In the genomic region with DNA sequence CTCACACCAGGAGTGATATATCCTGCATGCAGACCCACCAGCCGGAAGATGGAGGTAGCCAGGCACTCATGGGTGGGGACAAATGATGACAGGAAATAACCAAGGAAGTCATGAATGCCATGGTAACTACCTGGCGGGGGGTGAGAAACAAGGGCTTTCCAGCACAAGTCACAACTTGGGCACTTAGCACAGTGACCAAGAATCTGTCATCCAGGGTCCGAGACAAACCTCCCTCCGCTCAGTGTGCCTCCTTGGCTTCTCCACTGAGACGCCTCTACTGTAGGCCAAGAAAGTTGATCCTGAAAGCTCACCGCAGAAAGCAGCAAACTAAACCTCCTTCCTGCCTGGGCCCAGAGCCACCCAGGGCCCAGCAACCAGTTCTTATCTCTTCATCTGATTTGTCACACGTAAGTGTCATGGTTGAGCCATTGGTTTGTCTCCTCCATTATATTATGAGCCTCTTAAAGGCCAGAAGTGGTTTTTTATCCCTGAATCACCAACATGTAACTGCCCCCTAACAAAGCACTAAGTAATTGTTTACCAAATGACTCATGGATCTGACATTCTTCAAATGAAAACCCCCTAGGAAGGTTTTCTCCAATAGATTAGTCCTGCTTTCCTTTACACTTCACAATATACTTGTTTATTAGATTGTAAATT, we compare ENCODE assay signal across 8 cellular contexts.
DNase-seq lines count a peak whose midpoint lies in the region; ATAC-seq and TF ChIP-seq lines count a peak whose summit lies in the region.

No MANE protein-coding gene starts in this region.

- H3K4me1 ChIP-seq in adipocyte (ENCODE audit: control insufficient read depth, insufficient read depth, low read length) (peaks cover 15% of the 10 kb centered on the region), mucosa of descending colon (ENCODE audit: low read depth) (no peaks in the 10 kb centered on the region)

- TF ChIP-seq POLR2A in lower leg skin (IDR thresholded peaks at IDR 0.05): no peak

- peak; percentile 65 for DNase-seq in GM04503 (ENCODE audit: low read depth)
- DNase-seq in SHP77 treated with DMSO at 0.1 percent for 48 hours (lab: John Stamatoyannopoulos, UW): peak; percentile 62
- DNase-seq in adipocyte (ENCODE audit: low read depth): peak; percentile 72
- no peak for DNase-seq in mucosa of descending colon
- DNase-seq in left ventricle myocardium superior: no peak
- no peak for DNase-seq in lower leg skin (ENCODE audit: low spot score in 2 of 2)

- H3K4me3 ChIP-seq in adipocyte (ENCODE audit: low read length) (no peak overlapping the region), mucosa of descending colon (no peak overlapping the region), lower leg skin (ENCODE audit: low read depth, poor library complexity, severe bottlenecking) (no peak overlapping the region)

- H3K9me3 ChIP-seq in adipocyte (ENCODE audit: control insufficient read depth, low read length): peaks cover 2% of the 10 kb centered on the region
- H3K9me3 ChIP-seq in mucosa of descending colon: no peaks in the 10 kb centered on the region

- intact Hi-C loops in mucosa of descending colon (cut with DNase I, micrococcal nuclease): no loop called here
- intact Hi-C loops in left ventricle myocardium superior (cut with micrococcal nuclease): no loop called here
- intact Hi-C loops in lower leg skin (cut with DNase I; ENCODE audit: low total_unique reads): no loop called here

- WGBS in lower leg skin, 2 donors: 86% methylated on average over 7 of the region's 7 CpGs

- no peaks in the 10 kb centered on the region for H3K27me3 ChIP-seq in adipocyte (replicated peaks; ENCODE audit: control insufficient read depth, insufficient read depth, low read length)

- TF ChIP-seq CTCF in mucosa of descending colon (IDR thresholded peaks at IDR 0.05) (no peak), lower leg skin (IDR thresholded peaks at IDR 0.05) (no peak)

- no peaks in the 10 kb centered on the region for H3K36me3 ChIP-seq in adipocyte (ENCODE audit: control insufficient read depth, insufficient read depth, low read length, severe bottlenecking)
- no peaks in the 10 kb centered on the region for H3K36me3 ChIP-seq in mucosa of descending colon (ENCODE audit: low read depth)

- no peak overlapping the region for H3K9ac ChIP-seq in adipocyte (ENCODE audit: low read length)

- ATAC-seq in mucosa of descending colon (peak; percentile 44), HG03565 (IDR thresholded peaks at IDR 0.05; ENCODE audit: unreplicated experiment) (no peak), HG03571 (IDR thresholded peaks at IDR 0.05; ENCODE audit: unreplicated experiment) (no peak), left ventricle myocardium superior (no peak)

Comparison
In these comparisons a context has a peak if more than half of its experiments do, and no peak if none do; other contexts are left out.
1. DNase-seq: peak in GM04503 (single experiment), SHP77 treated with DMSO at 0.1 percent for 48 hours (single experiment) and adipocyte (single experiment); none in mucosa of descending colon (0 of 3), left ventricle myocardium superior (single experiment) and lower leg skin (0 of 2).